Comparison of ENCODE assay signal across 18 cellular contexts in the genomic region with DNA sequence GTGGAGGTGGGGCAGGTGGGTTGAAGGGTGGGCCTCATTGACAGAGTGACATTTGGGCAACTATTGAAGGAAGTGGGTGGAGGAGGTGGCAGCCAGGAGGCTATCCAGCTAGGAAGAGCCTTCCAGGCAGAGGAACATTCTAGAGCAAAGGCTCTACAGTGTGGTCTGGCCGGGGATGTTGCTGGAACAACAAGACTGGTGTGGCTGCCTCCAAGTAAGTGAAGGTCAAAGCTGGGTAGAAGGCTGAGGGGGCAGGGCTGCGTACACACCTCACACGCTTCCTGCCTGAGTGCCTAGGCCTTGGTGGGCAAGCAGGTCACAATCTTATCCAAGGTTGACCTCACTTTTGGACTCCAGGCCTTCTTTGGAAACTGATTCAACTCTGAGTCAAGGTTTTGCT. TPM values are rescaled to one million over a fixed set of nuclear protein-coding genes. Genes with fewer than 3 reads are reported as not detected.
DNase-seq lines count a peak whose midpoint lies in the region; ATAC-seq and TF ChIP-seq lines count a peak whose summit lies in the region.
"Had no signal": no experiment of that assay in that cellular context is flagged by ENCODE, and none has a peak within 500 bp of the region (broad histone marks: within the 10 kb centered on the region; RNA-seq: fewer than 3 reads in every experiment).

No MANE protein-coding gene starts in this region.

- H3K36me3 ChIP-seq in HEK293 (ENCODE audit: control insufficient read depth in 2 of 2, insufficient read depth in 1 of 2, low read length in 2 of 2): no peaks in the 10 kb centered on the region
- no peaks in the 10 kb centered on the region for H3K36me3 ChIP-seq in body of pancreas (replicated peaks in 1 of 2; ENCODE audit: insufficient read depth in 1 of 2, low read depth in 2 of 2)
- H3K36me3 ChIP-seq in Caco-2 (ENCODE audit: control insufficient read depth, insufficient read depth, low read length): no peaks in the 10 kb centered on the region

- H3K9me3 ChIP-seq in HEK293 (ENCODE audit: control insufficient read depth, insufficient read depth, low read depth, low read length) (no peaks in the 10 kb centered on the region), body of pancreas (no peaks in the 10 kb centered on the region), Caco-2 (no peaks in the 10 kb centered on the region)

- H3K27me3 ChIP-seq in body of pancreas: no peaks in the 10 kb centered on the region
- H3K27me3 ChIP-seq in Caco-2 (replicated peaks; ENCODE audit: control insufficient read depth, insufficient read depth, low read length): no peaks in the 10 kb centered on the region

- no TSS peak for BruUV-seq in Caco-2 (replicated peaks; lab: Mats Ljungman, UMichigan)

- H3K4me1 ChIP-seq in HEK293 (ENCODE audit: control insufficient read depth, insufficient read depth, low read length) (no peaks in the 10 kb centered on the region), body of pancreas (peaks cover 51% of the 10 kb centered on the region), Caco-2 (peaks cover 4% of the 10 kb centered on the region)

- TF ChIP-seq CTCF in HEK293 (tag by site-specific recombination; IDR thresholded peaks at IDR 0.05) (no peak), body of pancreas (IDR thresholded peaks at IDR 0.05) (peak in 2 of 7 experiments; percentile 2 to 6), Caco-2 (IDR thresholded peaks at IDR 0.05; ENCODE audit: insufficient read depth in 1 of 2, low read depth in 1 of 2, low read length in 1 of 2, severe bottlenecking in 1 of 2, unreplicated experiment in 1 of 2) (no peak)

- no peaks in the 10 kb centered on the region for H3K9me3 Mint-ChIP-seq in Caco-2 (ENCODE audit: unreplicated experiment)
- H3K9me3 Mint-ChIP-seq in activated CD8-positive, alpha-beta T cell treated with anti-CD3 and anti-CD28 coated beads, Interleukin-2, amount 10 ng/mL, durations not matched to agents 7 days and 5 days (ENCODE audit: insufficient read depth): peaks cover 3% of the 10 kb centered on the region
- no peaks in the 10 kb centered on the region for H3K9me3 Mint-ChIP-seq in natural killer cell treated with Interleukin-12 subunit alpha and Interleukin-12 subunit beta and Interleukin-15 and Interleukin-18, amount 100 ng/mL, for 72 hours
- H3K9me3 Mint-ChIP-seq: CD8-positive, alpha-beta memory T cell had no signal

- CTCF ChIA-PET in HEK293 (lab: Yijun Ruan, JAX) (no interaction called here), Caco-2 (lab: Charles Lee) (no interaction called here)
- CTCF ChIA-PET in activated CD8-positive, alpha-beta T cell treated with anti-CD3 and anti-CD28 coated beads, Interleukin-2, amount 10 ng/mL, durations not matched to agents 7 days and 5 days (lab: Charles Lee): no interaction called here

- no peaks in the 10 kb centered on the region for H3K27me3 Mint-ChIP-seq in Caco-2 (ENCODE audit: insufficient read depth, unreplicated experiment)
- no peaks in the 10 kb centered on the region for H3K27me3 Mint-ChIP-seq in activated CD8-positive, alpha-beta T cell treated with anti-CD3 and anti-CD28 coated beads, Interleukin-2, amount 10 ng/mL, durations not matched to agents 7 days and 5 days (ENCODE audit: low read depth)
- H3K27me3 Mint-ChIP-seq in natural killer cell treated with Interleukin-12 subunit alpha and Interleukin-12 subunit beta and Interleukin-15 and Interleukin-18, amount 100 ng/mL, for 72 hours: no peaks in the 10 kb centered on the region
- H3K27me3 Mint-ChIP-seq: CD8-positive, alpha-beta memory T cell had no signal

- H3K4me3 Mint-ChIP-seq in Caco-2 (ENCODE audit: unreplicated experiment): no peak overlapping the region
- no peak overlapping the region for H3K4me3 Mint-ChIP-seq in activated CD8-positive, alpha-beta T cell treated with anti-CD3 and anti-CD28 coated beads, Interleukin-2, amount 10 ng/mL, durations not matched to agents 7 days and 5 days
- H3K4me3 Mint-ChIP-seq in natural killer cell treated with Interleukin-12 subunit alpha and Interleukin-12 subunit beta and Interleukin-15 and Interleukin-18, amount 100 ng/mL, for 72 hours: no peak overlapping the region
- H3K4me3 Mint-ChIP-seq: CD8-positive, alpha-beta memory T cell had no signal

- H3K4me3 ChIP-seq in HEK293 (ENCODE audit: low read depth, low read length) (no peak overlapping the region), body of pancreas (no peak overlapping the region), Caco-2 (ENCODE audit: low read depth, low read length) (no peak overlapping the region)
- H3K4me3 ChIP-seq: K562 had no signal

- peak; percentile 52 to 82 (median 78) for TF ChIP-seq POLR2A in body of pancreas (IDR thresholded peaks at IDR 0.05)

- H3K4me1 Mint-ChIP-seq in Caco-2 (ENCODE audit: low read depth, unreplicated experiment): no peaks in the 10 kb centered on the region
- no peaks in the 10 kb centered on the region for H3K4me1 Mint-ChIP-seq in activated CD8-positive, alpha-beta T cell treated with anti-CD3 and anti-CD28 coated beads, Interleukin-2, amount 10 ng/mL, durations not matched to agents 7 days and 5 days (ENCODE audit: low read depth)
- H3K4me1 Mint-ChIP-seq in natural killer cell treated with Interleukin-12 subunit alpha and Interleukin-12 subunit beta and Interleukin-15 and Interleukin-18, amount 100 ng/mL, for 72 hours (ENCODE audit: low read depth in 2 of 2): peaks cover 0 to 3% of the 10 kb centered on the region in 2 donors
- H3K4me1 Mint-ChIP-seq: CD8-positive, alpha-beta memory T cell had no signal

- WGBS in body of pancreas, 2 donors: 41 to 49% methylated on average over 3 of the region's 3 CpGs

- H3K27ac ChIP-seq in HEK293 (ENCODE audit: extremely low read depth, low read depth, low read length): no peak overlapping the region
- H3K27ac ChIP-seq in body of pancreas: peak overlapping the region; percentile 96 to 99 (median 98)

- intact Hi-C loops in body of pancreas (cut with DNase I) (loop anchor here (10.0 kb wide), 1 partner anchor 112 kb away; no protein-coding TSS in a partner anchor), Caco-2 (cut with micrococcal nuclease; ENCODE audit: unreplicated experiment) (no loop called here)

- ATAC-seq in body of pancreas: peak; percentile 41
- no peak for ATAC-seq in activated CD8-positive, alpha-beta T cell treated with anti-CD3 and anti-CD28 coated beads, Interleukin-2, amount 10 ng/mL, durations not matched to agents 7 days and 5 days
- no peak for ATAC-seq in natural killer cell treated with Interleukin-12 subunit alpha and Interleukin-12 subunit beta and Interleukin-15 and Interleukin-18, amount 100 ng/mL, for 72 hours
- ATAC-seq: K562 had no signal

- POLR2A ChIA-PET in HEK293 (lab: Yijun Ruan, JAX) (no interaction called here), Caco-2 (lab: Charles Lee) (no interaction called here)
- POLR2A ChIA-PET in activated CD8-positive, alpha-beta T cell treated with anti-CD3 and anti-CD28 coated beads, Interleukin-2, amount 10 ng/mL, durations not matched to agents 7 days and 5 days (lab: Charles Lee): no interaction called here

- DNase-seq in body of pancreas: peak; percentile 75 to 91 (median 88)
- peak; percentile 71 for DNase-seq in mesenteric fat pad (ENCODE audit: low spot score)
- DNase-seq in renal cortical epithelial cell (ENCODE audit: low read depth): peak; percentile 32
- DNase-seq in Caco-2: no peak
- no peak for DNase-seq in activated CD8-positive, alpha-beta T cell treated with anti-CD3 and anti-CD28 coated beads, Interleukin-2, amount 10 ng/mL, durations not matched to agents 7 days and 5 days
- no peak for DNase-seq in natural killer cell treated with Interleukin-12 subunit alpha and Interleukin-12 subunit beta and Interleukin-15 and Interleukin-18, amount 100 ng/mL, for 72 hours (ENCODE audit: low spot score)
- DNase-seq: C1 segment of cervical spinal cord; CD8-positive, alpha-beta memory T cell; NCI-H1092 treated with DMSO at 0.1 percent for 48 hours; NCI-H1694; NCI-H510A treated with DMSO at 0.1 percent for 48 hours; NCI-H82; SHP77 had no signal

- no peaks in the 10 kb centered on the region for H3K36me3 Mint-ChIP-seq in Caco-2 (ENCODE audit: insufficient read depth, unreplicated experiment)
- no peaks in the 10 kb centered on the region for H3K36me3 Mint-ChIP-seq in activated CD8-positive, alpha-beta T cell treated with anti-CD3 and anti-CD28 coated beads, Interleukin-2, amount 10 ng/mL, durations not matched to agents 7 days and 5 days (ENCODE audit: low read depth)
- H3K36me3 Mint-ChIP-seq in natural killer cell treated with Interleukin-12 subunit alpha and Interleukin-12 subunit beta and Interleukin-15 and Interleukin-18, amount 100 ng/mL, for 72 hours: no peaks in the 10 kb centered on the region

- no peak overlapping the region for H3K27ac Mint-ChIP-seq in Caco-2 (ENCODE audit: unreplicated experiment)
- H3K27ac Mint-ChIP-seq in activated CD8-positive, alpha-beta T cell treated with anti-CD3 and anti-CD28 coated beads, Interleukin-2, amount 10 ng/mL, durations not matched to agents 7 days and 5 days: no peak overlapping the region
- H3K27ac Mint-ChIP-seq in natural killer cell treated with Interleukin-12 subunit alpha and Interleukin-12 subunit beta and Interleukin-15 and Interleukin-18, amount 100 ng/mL, for 72 hours: no peak overlapping the region

TF ChIP-seq in HEK293, 187 proteins besides CTCF, POLR2A, EP300 and RAD21 (continues in another document):
- TF ChIP-seq ZFHX2 (tag by site-specific recombination; conservative IDR thresholded peaks at IDR 0.05) (peak; percentile 19), ZBTB1 (tag by site-specific recombination; IDR thresholded peaks at IDR 0.05) (no peak), ZNF121 (tag by site-specific recombination; IDR thresholded peaks at IDR 0.05) (no peak)

RNA-seq across cellular contexts. Expression of a gene that starts 6.6 kb away (rescaled TPM):
- total RNA-seq in body of pancreas: over 10,000 TPM; 26,456 to 42,834 TPM
- total RNA-seq in mesenteric fat pad: 4.0 TPM
- total RNA-seq in renal cortical epithelial cell: not detected in 2 replicates
- total RNA-seq in Caco-2 (2022): not detected in 2 replicates
- total RNA-seq in activated CD8-positive, alpha-beta T cell treated with anti-CD3 and anti-CD28 coated beads, Interleukin-2, amount 10 ng/mL, durations not matched to agents 7 days and 5 days: not detected
- total RNA-seq in natural killer cell treated with Interleukin-12 subunit alpha and Interleukin-12 subunit beta and Interleukin-15 and Interleukin-18, amount 100 ng/mL, for 72 hours: not detected
- total RNA-seq: A673; CD8-positive, alpha-beta memory T cell; H1; RPMI7951 had no signal

RNA-seq across cellular contexts. Expression of a gene that starts 42.3 kb away (rescaled TPM):
- not detected for total RNA-seq in body of pancreas
- not detected for total RNA-seq in mesenteric fat pad
- total RNA-seq in renal cortical epithelial cell: not detected in 2 replicates
- not detected in 2 replicates for total RNA-seq in Caco-2 (2022)
- total RNA-seq in activated CD8-positive, alpha-beta T cell treated with anti-CD3 and anti-CD28 coated beads, Interleukin-2, amount 10 ng/mL, durations not matched to agents 7 days and 5 days: under 1 TPM in 1 of 2 experiments, not detected in 1; 0.31 TPM
- not detected for total RNA-seq in natural killer cell treated with Interleukin-12 subunit alpha and Interleukin-12 subunit beta and Interleukin-15 and Interleukin-18, amount 100 ng/mL, for 72 hours
- total RNA-seq: A673, H1 had no signal

RNA-seq across cellular contexts. Expression of a gene that starts 53.9 kb away (rescaled TPM):
- total RNA-seq in body of pancreas: 1 to 10 TPM; 6.9 to 8.3 TPM
- 9.3 TPM for total RNA-seq in mesenteric fat pad
- total RNA-seq in renal cortical epithelial cell: 11.3 and 18.7 TPM in 2 replicates
- 14.3 and 14.9 TPM in 2 replicates for total RNA-seq in Caco-2 (2022)
- 10 to 100 TPM; 27.6 to 31.1 TPM for total RNA-seq in activated CD8-positive, alpha-beta T cell treated with anti-CD3 and anti-CD28 coated beads, Interleukin-2, amount 10 ng/mL, durations not matched to agents 7 days and 5 days
- total RNA-seq in natural killer cell treated with Interleukin-12 subunit alpha and Interleukin-12 subunit beta and Interleukin-15 and Interleukin-18, amount 100 ng/mL, for 72 hours: 10 to 100 TPM; 11.3 to 17.7 TPM

Comparison
In these comparisons a context has a peak if more than half of its experiments do, and no peak if none do; other contexts are left out.
1. DNase-seq: peak in body of pancreas (4 of 4), mesenteric fat pad (single experiment) and renal cortical epithelial cell (single experiment); none in Caco-2 (0 of 2), activated CD8-positive, alpha-beta T cell treated with anti-CD3 and anti-CD28 coated beads, Interleukin-2, amount 10 ng/mL, durations not matched to agents 7 days and 5 days (single experiment) and natural killer cell treated with Interleukin-12 subunit alpha and Interleukin-12 subunit beta and Interleukin-15 and Interleukin-18, amount 100 ng/mL, for 72 hours (single experiment).
2. RNA of a gene that starts 6.6 kb away (total RNA-seq): 26,456 to 42,834 TPM in body of pancreas; 4.0 TPM in mesenteric fat pad (single experiment), not detected in Caco-2, not detected in renal cortical epithelial cell, not detected in activated CD8-positive, alpha-beta T cell treated with anti-CD3 and anti-CD28 coated beads, Interleukin-2, amount 10 ng/mL, durations not matched to agents 7 days and 5 days and not detected in natural killer cell treated with Interleukin-12 subunit alpha and Interleukin-12 subunit beta and Interleukin-15 and Interleukin-18, amount 100 ng/mL, for 72 hours; every median in the first group is over 1,000 times any median in the second.